In the genomic region with DNA sequence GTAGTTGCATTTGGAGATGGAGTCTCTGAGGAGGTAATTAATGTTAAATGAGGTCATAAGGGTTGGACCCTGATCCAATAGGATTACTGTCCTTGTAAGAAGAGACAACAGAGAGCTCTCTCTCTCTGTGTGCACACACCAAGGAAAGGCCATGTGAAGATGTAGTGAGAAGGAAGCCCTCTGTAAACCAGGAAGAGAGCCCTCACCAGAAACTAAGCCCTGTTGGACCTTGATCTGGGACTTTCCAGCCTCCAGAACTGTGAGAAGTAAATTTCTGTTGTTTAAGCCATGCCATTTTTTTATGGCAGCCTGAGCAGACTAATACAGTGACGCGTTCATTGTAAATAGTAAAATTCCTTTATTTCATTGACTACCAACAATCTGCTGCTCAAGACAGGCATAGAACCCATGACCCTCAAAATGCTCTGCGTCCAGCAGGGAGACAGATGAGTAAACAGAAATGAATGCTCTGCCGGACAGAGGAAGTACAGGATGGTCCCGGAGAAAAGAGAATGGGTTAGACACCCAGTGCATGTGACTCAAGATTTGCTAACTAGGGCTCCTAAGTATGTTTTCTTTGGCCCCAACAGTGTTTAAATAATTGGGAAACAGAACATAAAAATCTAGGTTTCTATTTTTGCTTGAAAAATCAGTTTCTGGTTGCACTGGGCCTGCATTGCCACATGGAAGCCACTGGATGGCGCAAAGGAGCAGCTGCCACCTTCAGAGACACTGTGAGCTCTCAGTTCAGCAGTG, we compare ENCODE assay signal across 8 cellular contexts. TPM values are rescaled to one million over a fixed set of nuclear protein-coding genes. Genes with fewer than 3 reads are reported as not detected.
DNase-seq lines count a peak whose midpoint lies in the region; ATAC-seq, FAIRE-seq and TF ChIP-seq lines count a peak whose summit lies in the region.

No MANE protein-coding gene starts in this region.

- no peak overlapping the region for H3K27ac ChIP-seq in GM23338 (ENCODE audit: low read depth)
- H3K27ac ChIP-seq in parathyroid adenoma: no peak overlapping the region

- H2AFZ ChIP-seq in GM23338 (no peak overlapping the region), parathyroid adenoma (no peak overlapping the region)

- no peaks in the 10 kb centered on the region for H4K20me1 ChIP-seq in GM23338 (replicated peaks; ENCODE audit: insufficient read depth)

- peak; percentile 89 for ATAC-seq in GM23338
- peak; percentile 90 for ATAC-seq in SK-N-SH treated with all-trans-retinoic acid at 6 μM for 48 hours
- no peak for ATAC-seq in HG03565 (IDR thresholded peaks at IDR 0.05; ENCODE audit: unreplicated experiment)

- H3K4me2 ChIP-seq in GM23338 (no peak overlapping the region), parathyroid adenoma (ENCODE audit: low read length) (no peak overlapping the region)

- H3K9me3 ChIP-seq in parathyroid adenoma (ENCODE audit: control insufficient read depth, low read length): no peaks in the 10 kb centered on the region

- DNase-seq in AG09319 (ENCODE audit: extremely low read depth, low read depth) (peak; percentile 31), GM23338 (ENCODE audit: low spot score) (peak; percentile 59), frontal cortex (ENCODE audit: low spot score in 2 of 2) (peak; percentile 22 to 35), NCI-H2107 (lab: John Stamatoyannopoulos, UW) (no peak), NCI-H128 (lab: John Stamatoyannopoulos, UW; ENCODE audit: unreplicated experiment) (no peak)

- H3K4me3 ChIP-seq in GM23338: no peak overlapping the region
- H3K4me3 ChIP-seq in parathyroid adenoma (ENCODE audit: low read depth, low read length): no peak overlapping the region

- H3K4me1 ChIP-seq in GM23338 (ENCODE audit: insufficient read depth) (no peaks in the 10 kb centered on the region), parathyroid adenoma (no peaks in the 10 kb centered on the region)

- no peaks in the 10 kb centered on the region for H3K27me3 Mint-ChIP-seq in GM23338 (ENCODE audit: insufficient read depth, low read depth, poor library complexity)

- H3K27me3 ChIP-seq in GM23338 (ENCODE audit: insufficient read depth) (no peaks in the 10 kb centered on the region), parathyroid adenoma (ENCODE audit: control insufficient read depth, insufficient read depth, low read length) (no peaks in the 10 kb centered on the region)

- H3K4me1 Mint-ChIP-seq in GM23338: peaks cover 6% of the 10 kb centered on the region; the same call in 2 of the 3 replicates

- H3K79me2 ChIP-seq in GM23338 (replicated peaks; ENCODE audit: insufficient read depth) (no peaks in the 10 kb centered on the region), parathyroid adenoma (no peaks in the 10 kb centered on the region)

- no peak for FAIRE-seq in frontal cortex (lab: Jason Lieb, UNC)

- H3K9me3 Mint-ChIP-seq in GM23338: no peaks in the 10 kb centered on the region

- H3F3A ChIP-seq in GM23338 (replicated peaks; ENCODE audit: low read depth): no peaks in the 10 kb centered on the region

- TF ChIP-seq CTCF in AG09319 (IDR thresholded peaks at IDR 0.05; ENCODE audit: low read depth, low read length): no peak; the same call in none of the 2 replicates
- TF ChIP-seq CTCF in GM23338 (conservative IDR thresholded peaks at IDR 0.05; ENCODE audit: low read depth in 2 of 2): peak; percentile 83 to 95
- peak; percentile 42 for TF ChIP-seq CTCF in parathyroid adenoma (IDR thresholded peaks at IDR 0.05)

- no peaks in the 10 kb centered on the region for H3K9me2 ChIP-seq in GM23338 (ENCODE audit: insufficient read depth)

- no peak overlapping the region; the same call in 1 of the 2 replicates for H3K27ac Mint-ChIP-seq in GM23338

- H3K36me3 ChIP-seq in GM23338 (ENCODE audit: insufficient read depth): no peaks in the 10 kb centered on the region
- H3K36me3 ChIP-seq in parathyroid adenoma (ENCODE audit: control insufficient read depth, insufficient read depth, low read length): no peaks in the 10 kb centered on the region

- H3K4me3 Mint-ChIP-seq in GM23338: no peak overlapping the region

- H3K9ac ChIP-seq in parathyroid adenoma: no peak overlapping the region

- H3K36me3 Mint-ChIP-seq in GM23338 (ENCODE audit: low read depth): no peaks in the 10 kb centered on the region

TF ChIP-seq in SK-N-SH treated with all-trans-retinoic acid at 6 μM for 48 hours, 23 proteins besides CTCF, POLR2A, EP300 and RAD21:
- TF ChIP-seq ZFP30 (CRISPR knock-in tag; IDR thresholded peaks at IDR 0.05) (no peak), ZNF565 (CRISPR knock-in tag; conservative IDR thresholded peaks at IDR 0.05; ENCODE audit: low read depth) (no peak), ARNTL (CRISPR knock-in tag; IDR thresholded peaks at IDR 0.05; ENCODE audit: borderline replicate concordance, low read depth) (no peak), ESRRG (CRISPR knock-in tag; IDR thresholded peaks at IDR 0.05) (no peak), CSDC2 (CRISPR knock-in tag; IDR thresholded peaks at IDR 0.05) (no peak), TCF4 (CRISPR knock-in tag; IDR thresholded peaks at IDR 0.05; ENCODE audit: borderline replicate concordance) (no peak), POU6F1 (CRISPR knock-in tag; IDR thresholded peaks at IDR 0.05; ENCODE audit: borderline replicate concordance, low read depth) (no peak), CREB5 (CRISPR knock-in tag; IDR thresholded peaks at IDR 0.05; ENCODE audit: low read depth) (no peak), PATZ1 (CRISPR knock-in tag; IDR thresholded peaks at IDR 0.05; ENCODE audit: borderline replicate concordance) (no peak), TOX (CRISPR knock-in tag; IDR thresholded peaks at IDR 0.05; ENCODE audit: borderline replicate concordance) (no peak)
TF ChIP-seq in SK-N-SH treated with all-trans-retinoic acid at 6 μM for 48 hours: peak in this region for 0.

RNA-seq across cellular contexts. Expression of gene TNFAIP8L3, which starts 37.9 kb away (rescaled TPM):
- 0.31 and 0.54 TPM in 2 replicates for total RNA-seq in GM23338 (2014; rRNA removed; shearing (Covaris generic))
- 0.21 and 0.23 TPM in 2 replicates for polyA plus RNA-seq in GM23338 (2016; fragmentation: Nextera tagmentation; extraction: Ambion mirVana)
- 2.9 TPM for total RNA-seq in frontal cortex

Comparison
In these comparisons a context has a peak if more than half of its experiments do, and no peak if none do; other contexts are left out.
1. DNase-seq: peak in AG09319 (single experiment), GM23338 (single experiment) and frontal cortex (2 of 2); none in NCI-H2107 (single experiment) and NCI-H128 (single experiment).